ENCODE assay signal across 8 cellular contexts in the genomic region with DNA sequence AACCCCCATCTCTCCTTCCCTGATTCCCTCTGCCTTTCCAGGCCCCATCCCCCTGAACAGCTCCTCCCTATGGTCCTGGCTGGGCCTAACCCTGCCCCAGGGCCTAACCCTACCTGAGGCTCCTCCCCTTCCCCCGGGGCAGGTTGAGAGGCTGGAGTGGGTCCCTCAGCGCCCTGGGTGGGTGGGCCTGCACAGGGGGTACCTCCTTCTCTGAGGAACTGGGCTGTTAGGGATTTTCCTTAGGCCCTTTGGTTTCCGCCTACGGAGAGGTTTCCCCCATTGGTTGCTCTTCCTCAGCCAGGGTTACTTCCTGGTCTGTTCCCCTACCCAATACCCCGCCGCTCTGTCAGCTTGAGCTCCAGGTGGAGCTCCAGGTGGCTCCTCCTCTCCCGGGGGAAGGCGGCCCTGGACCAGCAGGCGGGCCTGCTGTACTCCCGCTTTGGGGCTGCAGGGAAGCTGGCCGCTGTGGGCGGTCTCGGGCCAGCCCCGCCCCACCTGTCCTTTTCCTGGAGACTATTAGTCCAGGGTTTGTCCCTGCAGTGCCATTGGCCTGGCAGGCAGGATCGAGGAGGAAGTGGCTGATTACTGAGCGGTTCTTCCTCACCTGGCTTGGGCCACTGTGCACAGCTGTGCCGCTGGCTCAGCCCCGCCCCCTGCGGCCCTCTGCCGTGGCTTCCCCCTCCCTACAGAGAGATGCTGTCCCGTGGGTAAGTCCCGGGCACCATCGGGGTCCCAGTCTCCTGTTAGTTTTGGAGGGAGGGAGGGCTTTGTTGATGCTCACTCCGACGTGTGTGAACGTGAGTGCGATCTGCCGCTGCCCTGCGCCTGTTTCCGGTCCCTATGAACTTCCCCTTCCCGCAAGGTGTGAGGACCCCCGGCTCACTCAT. TPM values are rescaled to one million over a fixed set of nuclear protein-coding genes. Genes with fewer than 3 reads are reported as not detected.
DNase-seq lines count a peak whose midpoint lies in the region; ATAC-seq, FAIRE-seq and TF ChIP-seq lines count a peak whose summit lies in the region.

No MANE protein-coding gene starts in this region.

- no peaks in the 10 kb centered on the region for H3K27me3 Mint-ChIP-seq in activated naive CD8-positive, alpha-beta T cell treated with anti-CD3 and anti-CD28 coated beads, Interleukin-2, amount 10 ng/mL, durations not matched to agents 7 days and 5 days

- H3K9me3 Mint-ChIP-seq in activated naive CD8-positive, alpha-beta T cell treated with anti-CD3 and anti-CD28 coated beads, Interleukin-2, amount 10 ng/mL, durations not matched to agents 7 days and 5 days, result no peaks in the 10 kb centered on the region
- H3K9me3 Mint-ChIP-seq in stimulated activated effector memory CD8-positive, alpha-beta T cell treated with anti-CD3 and anti-CD28 coated beads, Interleukin-12 subunit alpha, Interleukin-12 subunit beta, amount 100 ng/mL, for 72 hours, result no peaks in the 10 kb centered on the region

- POLR2A ChIA-PET in activated naive CD8-positive, alpha-beta T cell treated with anti-CD3 and anti-CD28 coated beads, Interleukin-2, amount 10 ng/mL, durations not matched to agents 7 days and 5 days (lab: Charles Lee), result interaction anchor here (0.6 to 21.6 kb wide), 14 partner anchors 9 to 990 kb away, joined by 3 to 1055 read pairs (median 7); a partner anchor contains a TSS

- peak; percentile 21 for ATAC-seq in HG02798 (IDR thresholded peaks at IDR 0.05; ENCODE audit: poor library complexity, unreplicated experiment)
- ATAC-seq in activated naive CD8-positive, alpha-beta T cell treated with anti-CD3 and anti-CD28 coated beads, Interleukin-2, amount 10 ng/mL, durations not matched to agents 7 days and 5 days (ENCODE audit: low read depth), result peak; percentile 20
- no peak for ATAC-seq in stimulated activated effector memory CD8-positive, alpha-beta T cell treated with anti-CD3 and anti-CD28 coated beads, Interleukin-12 subunit alpha, Interleukin-12 subunit beta, amount 100 ng/mL, for 72 hours

- H3K27ac Mint-ChIP-seq in activated naive CD8-positive, alpha-beta T cell treated with anti-CD3 and anti-CD28 coated beads, Interleukin-2, amount 10 ng/mL, durations not matched to agents 7 days and 5 days, result peak overlapping the region; percentile 94
- peak overlapping the region; percentile 99 for H3K27ac Mint-ChIP-seq in stimulated activated effector memory CD8-positive, alpha-beta T cell treated with anti-CD3 and anti-CD28 coated beads, Interleukin-12 subunit alpha, Interleukin-12 subunit beta, amount 100 ng/mL, for 72 hours

- H3K4me2 ChIP-seq in keratinocyte (ENCODE audit: control insufficient read depth, extremely low read depth, insufficient read depth, low read depth, low read length), result peak overlapping the region; percentile 95

- H3K79me2 ChIP-seq in keratinocyte (ENCODE audit: control insufficient read depth, insufficient read depth, low read length), result peaks cover 6% of the 10 kb centered on the region

- FAIRE-seq in G401.6 (lab: Jason Lieb, UNC) (peak; percentile 97), keratinocyte (lab: Jason Lieb, UNC) (peak; percentile 66)

- H3K27me3 ChIP-seq in keratinocyte (ENCODE audit: control insufficient read depth, extremely low read depth, insufficient read depth, low read length), result no peaks in the 10 kb centered on the region

- peak overlapping the region; percentile 67 for H3K9ac ChIP-seq in keratinocyte (ENCODE audit: control insufficient read depth, extremely low read depth, insufficient read depth, low read length)

- H3K27ac ChIP-seq in keratinocyte (ENCODE audit: control insufficient read depth, insufficient read depth, low read length), result peak overlapping the region; percentile 66

- H3K9me3 ChIP-seq in keratinocyte (ENCODE audit: control insufficient read depth, low read depth, low read length), result no peaks in the 10 kb centered on the region

- dilution Hi-C loops in keratinocyte (cut with MboI; ENCODE audit: extremely low pct_ligation_motif_present, low sequenced_read_pairs), result no loop called here

- peak overlapping the region; percentile 97 for H3K4me3 Mint-ChIP-seq in activated naive CD8-positive, alpha-beta T cell treated with anti-CD3 and anti-CD28 coated beads, Interleukin-2, amount 10 ng/mL, durations not matched to agents 7 days and 5 days
- H3K4me3 Mint-ChIP-seq in stimulated activated effector memory CD8-positive, alpha-beta T cell treated with anti-CD3 and anti-CD28 coated beads, Interleukin-12 subunit alpha, Interleukin-12 subunit beta, amount 100 ng/mL, for 72 hours, result peak overlapping the region; percentile 80

- DNase-seq in NCI-H82 (lab: John Stamatoyannopoulos, UW) (peak; percentile 96), keratinocyte (ENCODE audit: low read depth, low spot score) (no peak), GM03348 (ENCODE audit: low spot score) (no peak), UCSD-AML1 (lab: John Stamatoyannopoulos, UW; ENCODE audit: unreplicated experiment) (no peak)
- DNase-seq in activated naive CD8-positive, alpha-beta T cell treated with anti-CD3 and anti-CD28 coated beads, Interleukin-2, amount 10 ng/mL, durations not matched to agents 7 days and 5 days, result peak; percentile 79
- DNase-seq in stimulated activated effector memory CD8-positive, alpha-beta T cell treated with anti-CD3 and anti-CD28 coated beads, Interleukin-12 subunit alpha, Interleukin-12 subunit beta, amount 100 ng/mL, for 72 hours (ENCODE audit: low spot score in 2 of 2), result peak in 1 of 2 donors; percentile 76

- TF ChIP-seq CTCF in keratinocyte (optimal IDR thresholded peaks at IDR 0.05 in 1 of 3, IDR thresholded peaks at IDR 0.05 in 1 of 3, conservative IDR thresholded peaks at IDR 0.05 in 1 of 3; ENCODE audit: extremely low read depth in 1 of 3, insufficient read depth in 2 of 3, low read length in 3 of 3), result no peak

- H4K20me1 ChIP-seq in keratinocyte (ENCODE audit: control insufficient read depth, extremely low read depth, insufficient read depth, low read length), result no peaks in the 10 kb centered on the region

- H3K9me1 ChIP-seq in keratinocyte (ENCODE audit: control insufficient read depth, extremely low read depth, insufficient read depth, low read length), result no peaks in the 10 kb centered on the region

- peak overlapping the region; percentile 45 for H2AFZ ChIP-seq in keratinocyte (ENCODE audit: control insufficient read depth, low read length)

- H3K4me3 ChIP-seq in keratinocyte (ENCODE audit: control insufficient read depth in 2 of 3, extremely low read depth in 1 of 3, insufficient read depth in 2 of 3, low read depth in 1 of 3, low read length in 3 of 3), result peak overlapping the region; percentile 55 to 64 (median 64)

- H3K36me3 ChIP-seq in keratinocyte (ENCODE audit: control insufficient read depth in 2 of 2, extremely low read depth in 1 of 2, insufficient read depth in 2 of 2, low read length in 2 of 2), result peaks cover 4 to 6% of the 10 kb centered on the region in 2 experiments

- no peaks in the 10 kb centered on the region for H3K36me3 Mint-ChIP-seq in activated naive CD8-positive, alpha-beta T cell treated with anti-CD3 and anti-CD28 coated beads, Interleukin-2, amount 10 ng/mL, durations not matched to agents 7 days and 5 days
- H3K36me3 Mint-ChIP-seq in stimulated activated effector memory CD8-positive, alpha-beta T cell treated with anti-CD3 and anti-CD28 coated beads, Interleukin-12 subunit alpha, Interleukin-12 subunit beta, amount 100 ng/mL, for 72 hours, result peaks cover 71% of the 10 kb centered on the region

- H3K4me1 Mint-ChIP-seq in activated naive CD8-positive, alpha-beta T cell treated with anti-CD3 and anti-CD28 coated beads, Interleukin-2, amount 10 ng/mL, durations not matched to agents 7 days and 5 days, result peaks cover 62% of the 10 kb centered on the region
- H3K4me1 Mint-ChIP-seq in stimulated activated effector memory CD8-positive, alpha-beta T cell treated with anti-CD3 and anti-CD28 coated beads, Interleukin-12 subunit alpha, Interleukin-12 subunit beta, amount 100 ng/mL, for 72 hours, result peaks cover 87% of the 10 kb centered on the region

- peaks cover 27% of the 10 kb centered on the region for H3K4me1 ChIP-seq in keratinocyte (ENCODE audit: control insufficient read depth, extremely low read depth, insufficient read depth, low read length)

RNA-seq across cellular contexts. Expression of a gene that starts 2.5 kb away (rescaled TPM):
- total RNA-seq in activated naive CD8-positive, alpha-beta T cell treated with anti-CD3 and anti-CD28 coated beads, Interleukin-2, amount 10 ng/mL, durations not matched to agents 7 days and 5 days, result 100 to 1,000 TPM; 210 to 217 TPM
- 121 to 211 TPM (median 137 TPM) in 3 replicates for polyA plus RNA-seq in keratinocyte
- 27.9 TPM for polyA plus RNA-seq in keratinocyte (2011; ENCODE audit: low read depth)
- 145 and 239 TPM in 2 replicates for polyA plus RNA-seq in keratinocyte (2011; cell fraction: cytosol; rRNA removed)
- 64.7 and 79.2 TPM in 2 replicates for polyA plus RNA-seq in keratinocyte (2011; cell fraction: nucleus; rRNA removed)
- polyA plus RNA-seq in keratinocyte (2012; ENCODE audit: low replicate concordance), result 106 and 137 TPM in 2 replicates
- polyA minus RNA-seq in keratinocyte, result 30.4 to 74.9 TPM (median 35.3 TPM) in 3 replicates
- 64.5 TPM for polyA minus RNA-seq in keratinocyte (2011; cell fraction: cytosol; rRNA and poly(A)+ RNA removed)
- 20.9 and 21.8 TPM in 2 replicates for polyA minus RNA-seq in keratinocyte (2011; cell fraction: nucleus; rRNA and poly(A)+ RNA removed)

RNA-seq across cellular contexts. Expression of a gene that starts 2.7 kb away (rescaled TPM):
- not detected for total RNA-seq in activated naive CD8-positive, alpha-beta T cell treated with anti-CD3 and anti-CD28 coated beads, Interleukin-2, amount 10 ng/mL, durations not matched to agents 7 days and 5 days
- not detected in 3 replicates for polyA plus RNA-seq in keratinocyte
- polyA plus RNA-seq in keratinocyte (2011; ENCODE audit: low read depth), result not detected
- not detected in 2 replicates for polyA plus RNA-seq in keratinocyte (2011; cell fraction: cytosol; rRNA removed)
- polyA plus RNA-seq in keratinocyte (2011; cell fraction: nucleus; rRNA removed), result not detected in 2 replicates
- polyA plus RNA-seq in keratinocyte (2012; ENCODE audit: low replicate concordance), result not detected in 2 replicates
- polyA minus RNA-seq in keratinocyte, result not detected in 3 replicates
- not detected for polyA minus RNA-seq in keratinocyte (2011; cell fraction: cytosol; rRNA and poly(A)+ RNA removed)
- not detected in 2 replicates for polyA minus RNA-seq in keratinocyte (2011; cell fraction: nucleus; rRNA and poly(A)+ RNA removed)

RNA-seq across cellular contexts. Expression of a gene that starts 4.9 kb away (rescaled TPM):
- 100 to 1,000 TPM; 349 to 370 TPM for total RNA-seq in activated naive CD8-positive, alpha-beta T cell treated with anti-CD3 and anti-CD28 coated beads, Interleukin-2, amount 10 ng/mL, durations not matched to agents 7 days and 5 days
- 18.7 to 21.0 TPM (median 19.7 TPM) in 3 replicates for polyA plus RNA-seq in keratinocyte
- polyA plus RNA-seq in keratinocyte (2011; ENCODE audit: low read depth), result 29.9 TPM
- 11.7 and 19.6 TPM in 2 replicates for polyA plus RNA-seq in keratinocyte (2011; cell fraction: cytosol; rRNA removed)
- polyA plus RNA-seq in keratinocyte (2011; cell fraction: nucleus; rRNA removed), result 28.5 and 37.9 TPM in 2 replicates
- polyA plus RNA-seq in keratinocyte (2012; ENCODE audit: low replicate concordance), result 24.7 and 25.1 TPM in 2 replicates
- 14.2 to 34.8 TPM (median 17.7 TPM) in 3 replicates for polyA minus RNA-seq in keratinocyte
- polyA minus RNA-seq in keratinocyte (2011; cell fraction: cytosol; rRNA and poly(A)+ RNA removed), result 23.8 TPM
- polyA minus RNA-seq in keratinocyte (2011; cell fraction: nucleus; rRNA and poly(A)+ RNA removed), result 5.6 and 10.3 TPM in 2 replicates

RNA-seq across cellular contexts. Expression of a gene that starts 18.5 kb away (rescaled TPM):
- total RNA-seq in activated naive CD8-positive, alpha-beta T cell treated with anti-CD3 and anti-CD28 coated beads, Interleukin-2, amount 10 ng/mL, durations not matched to agents 7 days and 5 days, result 10 to 100 TPM; 31.0 to 31.3 TPM
- 4.8 to 7.8 TPM (median 6.2 TPM) in 3 replicates for polyA plus RNA-seq in keratinocyte
- 11.8 TPM for polyA plus RNA-seq in keratinocyte (2011; ENCODE audit: low read depth)
- 6.7 and 15.7 TPM in 2 replicates for polyA plus RNA-seq in keratinocyte (2011; cell fraction: cytosol; rRNA removed)
- 29.2 and 44.9 TPM in 2 replicates for polyA plus RNA-seq in keratinocyte (2011; cell fraction: nucleus; rRNA removed)
- 20.5 and 38.3 TPM in 2 replicates for polyA plus RNA-seq in keratinocyte (2012; ENCODE audit: low replicate concordance)
- polyA minus RNA-seq in keratinocyte, result 5.9 to 102 TPM (median 8.5 TPM) in 3 replicates
- polyA minus RNA-seq in keratinocyte (2011; cell fraction: cytosol; rRNA and poly(A)+ RNA removed), result 23.6 TPM
- 18.5 and 20.6 TPM in 2 replicates for polyA minus RNA-seq in keratinocyte (2011; cell fraction: nucleus; rRNA and poly(A)+ RNA removed)

RNA-seq across cellular contexts. Expression of a gene that starts 24.2 kb away (rescaled TPM):
- 100 to 1,000 TPM; 175 to 189 TPM for total RNA-seq in activated naive CD8-positive, alpha-beta T cell treated with anti-CD3 and anti-CD28 coated beads, Interleukin-2, amount 10 ng/mL, durations not matched to agents 7 days and 5 days
- 225 to 270 TPM (median 244 TPM) in 3 replicates for polyA plus RNA-seq in keratinocyte
- 45.5 TPM for polyA plus RNA-seq in keratinocyte (2011; ENCODE audit: low read depth)
- 214 and 236 TPM in 2 replicates for polyA plus RNA-seq in keratinocyte (2011; cell fraction: cytosol; rRNA removed)
- polyA plus RNA-seq in keratinocyte (2011; cell fraction: nucleus; rRNA removed), result 161 and 173 TPM in 2 replicates
- polyA plus RNA-seq in keratinocyte (2012; ENCODE audit: low replicate concordance), result 97.6 and 161 TPM in 2 replicates
- polyA minus RNA-seq in keratinocyte, result 102 to 141 TPM (median 127 TPM) in 3 replicates
- polyA minus RNA-seq in keratinocyte (2011; cell fraction: cytosol; rRNA and poly(A)+ RNA removed), result 116 TPM
- polyA minus RNA-seq in keratinocyte (2011; cell fraction: nucleus; rRNA and poly(A)+ RNA removed), result 52.7 and 53.3 TPM in 2 replicates

Comparison
In these comparisons a context has a peak if more than half of its experiments do, and no peak if none do; other contexts are left out.
1. DNase-seq: peak in NCI-H82 (single experiment) and activated naive CD8-positive, alpha-beta T cell treated with anti-CD3 and anti-CD28 coated beads, Interleukin-2, amount 10 ng/mL, durations not matched to agents 7 days and 5 days (single experiment); none in keratinocyte (single experiment), GM03348 (single experiment) and UCSD-AML1 (single experiment).